In genomic region chr15:48433226-48433886, GRCh38 we compare ENCODE assay signal across 11 cellular contexts.
DNase-seq lines count a peak whose midpoint lies in the region; ATAC-seq and TF ChIP-seq lines count a peak whose summit lies in the region.
"Had no signal": no experiment of that assay in that cellular context is flagged by ENCODE, and none has a peak within 500 bp of the region (broad histone marks: within the 10 kb centered on the region; RNA-seq: fewer than 3 reads in every experiment).

No MANE protein-coding gene starts in this region.

- no peaks in the 10 kb centered on the region for H3K27me3 Mint-ChIP-seq in activated naive CD8-positive, alpha-beta T cell treated with anti-CD3 and anti-CD28 coated beads for 36 hours
- H3K27me3 Mint-ChIP-seq in endothelial cell (ENCODE audit: unreplicated experiment): peaks cover 3% of the 10 kb centered on the region
- H3K27me3 Mint-ChIP-seq: activated CD4-positive, alpha-beta T cell treated with anti-CD3 and anti-CD28 coated beads, Interleukin-2, amount 10 ng/mL, durations not matched to agents 24 days and 14 days had no signal

- H3K36me3 ChIP-seq in heart right ventricle: peaks cover 0 to 100% (median 45%) of the 10 kb centered on the region in 9 donors
- H3K36me3 ChIP-seq: gastrocnemius medialis had no signal

- H3K9me3 Mint-ChIP-seq in activated naive CD8-positive, alpha-beta T cell treated with anti-CD3 and anti-CD28 coated beads for 36 hours: no peaks in the 10 kb centered on the region
- H3K9me3 Mint-ChIP-seq in endothelial cell (ENCODE audit: unreplicated experiment): no peaks in the 10 kb centered on the region
- H3K9me3 Mint-ChIP-seq: activated CD4-positive, alpha-beta T cell treated with anti-CD3 and anti-CD28 coated beads, Interleukin-2, amount 10 ng/mL, durations not matched to agents 24 days and 14 days had no signal

- H3K4me3 ChIP-seq in heart right ventricle: no peak overlapping the region
- H3K4me3 ChIP-seq: gastrocnemius medialis had no signal

- peak; percentile 7 for DNase-seq in stimulated activated CD4-positive, alpha-beta T cell treated with anti-CD3 and anti-CD28 coated beads, Interleukin-15, amount 100 ng/mL, for 24 hours
- no peak for DNase-seq in stimulated activated CD4-positive, alpha-beta T cell treated with anti-CD3 and anti-CD28 coated beads, Interleukin-4, amount 100 ng/mL, for 1 hour
- peak; percentile 13 for DNase-seq in activated naive CD8-positive, alpha-beta T cell treated with anti-CD3 and anti-CD28 coated beads for 36 hours
- DNase-seq in stromal cell of bone marrow (ENCODE audit: low read depth) (peak; percentile 89), DMS 273 treated with DMSO at 0.1 percent for 48 hours (lab: John Stamatoyannopoulos, UW) (no peak), heart right ventricle (no peak), endothelial cell (ENCODE audit: low spot score) (no peak)
- DNase-seq: activated CD4-positive, alpha-beta T cell treated with anti-CD3 and anti-CD28 coated beads, Interleukin-2, amount 10 ng/mL, durations not matched to agents 24 days and 14 days; gastrocnemius medialis; RPMI8226 had no signal

- no peaks in the 10 kb centered on the region for H3K27me3 ChIP-seq in heart right ventricle
- H3K27me3 ChIP-seq: gastrocnemius medialis had no signal

- no peak overlapping the region for H3K27ac ChIP-seq in heart right ventricle
- H3K27ac ChIP-seq: gastrocnemius medialis had no signal

- intact Hi-C loops in heart right ventricle (cut with DNase I): no loop called here

- H3K36me3 Mint-ChIP-seq in activated naive CD8-positive, alpha-beta T cell treated with anti-CD3 and anti-CD28 coated beads for 36 hours: no peaks in the 10 kb centered on the region
- H3K36me3 Mint-ChIP-seq in endothelial cell (ENCODE audit: low read depth, unreplicated experiment): peaks cover 8% of the 10 kb centered on the region

- no peaks in the 10 kb centered on the region for H3K4me1 ChIP-seq in heart right ventricle
- H3K4me1 ChIP-seq: gastrocnemius medialis had no signal

- WGBS in heart right ventricle, 2 donors: 92 to 96% methylated on average over 3 of the region's 3 CpGs

- no peak overlapping the region for H3K4me3 Mint-ChIP-seq in activated naive CD8-positive, alpha-beta T cell treated with anti-CD3 and anti-CD28 coated beads for 36 hours
- H3K4me3 Mint-ChIP-seq in endothelial cell (ENCODE audit: unreplicated experiment): no peak overlapping the region
- H3K4me3 Mint-ChIP-seq: activated CD4-positive, alpha-beta T cell treated with anti-CD3 and anti-CD28 coated beads, Interleukin-2, amount 10 ng/mL, durations not matched to agents 24 days and 14 days had no signal

- no peak overlapping the region for H3K27ac Mint-ChIP-seq in activated naive CD8-positive, alpha-beta T cell treated with anti-CD3 and anti-CD28 coated beads for 36 hours
- H3K27ac Mint-ChIP-seq in endothelial cell (ENCODE audit: unreplicated experiment): no peak overlapping the region
- H3K27ac Mint-ChIP-seq: activated CD4-positive, alpha-beta T cell treated with anti-CD3 and anti-CD28 coated beads, Interleukin-2, amount 10 ng/mL, durations not matched to agents 24 days and 14 days had no signal

- no peaks in the 10 kb centered on the region for H3K9me3 ChIP-seq in heart right ventricle
- H3K9me3 ChIP-seq: gastrocnemius medialis had no signal

- TF ChIP-seq CTCF in heart right ventricle (IDR thresholded peaks at IDR 0.05) (no peak), endothelial cell (IDR thresholded peaks at IDR 0.05; ENCODE audit: unreplicated experiment) (no peak)

- peaks cover 4% of the 10 kb centered on the region for H3K4me1 Mint-ChIP-seq in activated naive CD8-positive, alpha-beta T cell treated with anti-CD3 and anti-CD28 coated beads for 36 hours
- H3K4me1 Mint-ChIP-seq in endothelial cell (ENCODE audit: unreplicated experiment): no peaks in the 10 kb centered on the region
- H3K4me1 Mint-ChIP-seq: activated CD4-positive, alpha-beta T cell treated with anti-CD3 and anti-CD28 coated beads, Interleukin-2, amount 10 ng/mL, durations not matched to agents 24 days and 14 days had no signal

- ATAC-seq in HG03045 (IDR thresholded peaks at IDR 0.05; ENCODE audit: unreplicated experiment) (peak; percentile 64), heart right ventricle (no peak)
- ATAC-seq: gastrocnemius medialis had no signal

Comparison
In these comparisons a context has a peak if more than half of its experiments do, and no peak if none do; other contexts are left out.
1. DNase-seq: peak in stimulated activated CD4-positive, alpha-beta T cell treated with anti-CD3 and anti-CD28 coated beads, Interleukin-15, amount 100 ng/mL, for 24 hours (single experiment), activated naive CD8-positive, alpha-beta T cell treated with anti-CD3 and anti-CD28 coated beads for 36 hours (single experiment) and stromal cell of bone marrow (single experiment); none in stimulated activated CD4-positive, alpha-beta T cell treated with anti-CD3 and anti-CD28 coated beads, Interleukin-4, amount 100 ng/mL, for 1 hour (single experiment), DMS 273 treated with DMSO at 0.1 percent for 48 hours (single experiment), heart right ventricle (0 of 2) and endothelial cell (single experiment).